8 cellular contexts compared by ENCODE assay signal in the genomic region with DNA sequence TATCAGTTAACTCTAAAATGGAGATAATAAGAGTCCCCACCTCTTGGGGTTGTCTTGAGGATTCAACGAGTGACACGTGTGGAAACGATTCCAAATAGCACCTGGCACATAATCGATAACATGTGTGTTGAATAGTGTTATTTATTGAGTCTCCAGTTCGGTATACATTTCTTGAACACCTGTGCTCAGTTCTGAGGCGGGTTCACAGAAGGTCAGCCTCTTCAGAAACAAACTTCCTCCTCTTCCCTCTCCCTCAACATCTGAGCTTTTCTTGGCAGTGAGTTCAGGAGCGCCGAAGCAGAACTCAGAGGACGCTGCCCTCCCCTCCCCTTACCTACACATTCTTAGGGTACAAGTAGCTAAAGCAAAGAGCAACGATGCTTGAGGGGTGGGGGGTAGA. TPM values are rescaled to one million over a fixed set of nuclear protein-coding genes. Genes with fewer than 3 reads are reported as not detected.
DNase-seq lines count a peak whose midpoint lies in the region; ATAC-seq and TF ChIP-seq lines count a peak whose summit lies in the region.

No MANE protein-coding gene starts in this region.

- H3K9me3 Mint-ChIP-seq in T-helper 1 cell treated with Interleukin-12 subunit alpha and Interleukin-12 subunit beta and Interleukin-4 antibody, amounts not matched to agents 30 μg/mL and 1 μg/mL, for 36 hours = no peaks in the 10 kb centered on the region
- no peaks in the 10 kb centered on the region for H3K9me3 Mint-ChIP-seq in activated CD8-positive, alpha-beta T cell treated with anti-CD3 and anti-CD28 coated beads for 36 hours
- no peaks in the 10 kb centered on the region for H3K9me3 Mint-ChIP-seq in immature natural killer cell

- H3K27ac Mint-ChIP-seq in T-helper 1 cell treated with Interleukin-12 subunit alpha and Interleukin-12 subunit beta and Interleukin-4 antibody, amounts not matched to agents 30 μg/mL and 1 μg/mL, for 36 hours = peak overlapping the region; percentile 69
- H3K27ac Mint-ChIP-seq in activated CD8-positive, alpha-beta T cell treated with anti-CD3 and anti-CD28 coated beads for 36 hours = peak overlapping the region; percentile 85
- peak overlapping the region; percentile 81 to 93 (median 90) for H3K27ac Mint-ChIP-seq in immature natural killer cell

- peak overlapping the region; percentile 87 for H3K4me3 Mint-ChIP-seq in T-helper 1 cell treated with Interleukin-12 subunit alpha and Interleukin-12 subunit beta and Interleukin-4 antibody, amounts not matched to agents 30 μg/mL and 1 μg/mL, for 36 hours
- peak overlapping the region; percentile 80 for H3K4me3 Mint-ChIP-seq in activated CD8-positive, alpha-beta T cell treated with anti-CD3 and anti-CD28 coated beads for 36 hours
- H3K4me3 Mint-ChIP-seq in immature natural killer cell = peak overlapping the region; percentile 85 to 90 (median 87)

- peaks cover 11% of the 10 kb centered on the region for H3K4me1 Mint-ChIP-seq in T-helper 1 cell treated with Interleukin-12 subunit alpha and Interleukin-12 subunit beta and Interleukin-4 antibody, amounts not matched to agents 30 μg/mL and 1 μg/mL, for 36 hours (ENCODE audit: low read depth)
- peaks cover 23% of the 10 kb centered on the region for H3K4me1 Mint-ChIP-seq in activated CD8-positive, alpha-beta T cell treated with anti-CD3 and anti-CD28 coated beads for 36 hours (ENCODE audit: low read depth)
- H3K4me1 Mint-ChIP-seq in immature natural killer cell = peaks cover 11 to 16% of the 10 kb centered on the region in 2 donors

- peak overlapping the region; percentile 72 to 79 (median 76) for H3K4me3 ChIP-seq in subcutaneous abdominal adipose tissue (ENCODE audit: low read depth in 1 of 5, low read length in 5 of 5)

- TF ChIP-seq CTCF in activated CD8-positive, alpha-beta T cell treated with anti-CD3 and anti-CD28 coated beads for 36 hours (IDR thresholded peaks at IDR 0.05) = no peak

- H3K36me3 Mint-ChIP-seq in T-helper 1 cell treated with Interleukin-12 subunit alpha and Interleukin-12 subunit beta and Interleukin-4 antibody, amounts not matched to agents 30 μg/mL and 1 μg/mL, for 36 hours (ENCODE audit: low read depth) = peaks cover 2% of the 10 kb centered on the region
- peaks cover 4% of the 10 kb centered on the region for H3K36me3 Mint-ChIP-seq in activated CD8-positive, alpha-beta T cell treated with anti-CD3 and anti-CD28 coated beads for 36 hours (ENCODE audit: low read depth)
- no peaks in the 10 kb centered on the region for H3K36me3 Mint-ChIP-seq in immature natural killer cell

- no peaks in the 10 kb centered on the region for H3K9me3 ChIP-seq in subcutaneous abdominal adipose tissue (ENCODE audit: control insufficient read depth in 5 of 5, low read length in 5 of 5)

- CTCF ChIA-PET in activated CD8-positive, alpha-beta T cell treated with anti-CD3 and anti-CD28 coated beads for 36 hours (lab: Charles Lee) = interaction anchor here (1.1 kb wide), 1 partner anchor 11 kb away, joined by 3 read pairs; no protein-coding TSS in a partner anchor

- H3K27me3 ChIP-seq in subcutaneous abdominal adipose tissue (ENCODE audit: control insufficient read depth in 5 of 5, insufficient read depth in 4 of 5, low read length in 5 of 5) = peaks cover 0 to 3% (median 0%) of the 10 kb centered on the region in 5 donors

- peak overlapping the region; percentile 78 for H3K27ac ChIP-seq in subcutaneous abdominal adipose tissue (ENCODE audit: low read depth, low read length)

- DNase-seq in T-helper 1 cell = no peak
- DNase-seq in activated CD8-positive, alpha-beta T cell treated with anti-CD3 and anti-CD28 coated beads for 36 hours = no peak
- no peak for DNase-seq in immature natural killer cell
- DNase-seq in LoVo (ENCODE audit: low spot score) = no peak
- DNase-seq in globus pallidus (ENCODE audit: low spot score) = no peak

- intact Hi-C loops in activated CD8-positive, alpha-beta T cell treated with anti-CD3 and anti-CD28 coated beads for 36 hours (cut with micrococcal nuclease) = no loop called here

- H3K9ac ChIP-seq in subcutaneous abdominal adipose tissue (ENCODE audit: low read length in 5 of 5) = peak overlapping the region; percentile 26 to 87 (median 52)

- ATAC-seq in activated CD8-positive, alpha-beta T cell treated with anti-CD3 and anti-CD28 coated beads for 36 hours = no peak
- ATAC-seq in HG03159 (IDR thresholded peaks at IDR 0.05; ENCODE audit: unreplicated experiment) = no peak

- POLR2A ChIA-PET in activated CD8-positive, alpha-beta T cell treated with anti-CD3 and anti-CD28 coated beads for 36 hours (lab: Charles Lee) = no interaction called here

- H3K4me1 ChIP-seq in subcutaneous abdominal adipose tissue (ENCODE audit: control insufficient read depth in 5 of 5, insufficient read depth in 5 of 5, low read length in 5 of 5) = peaks cover 1 to 37% (median 26%) of the 10 kb centered on the region in 5 donors

- H3K36me3 ChIP-seq in subcutaneous abdominal adipose tissue (ENCODE audit: control insufficient read depth in 5 of 5, insufficient read depth in 5 of 5, low read length in 5 of 5) = peaks cover 0 to 2% (median under 1%) of the 10 kb centered on the region in 5 donors

- no peaks in the 10 kb centered on the region for H3K27me3 Mint-ChIP-seq in T-helper 1 cell treated with Interleukin-12 subunit alpha and Interleukin-12 subunit beta and Interleukin-4 antibody, amounts not matched to agents 30 μg/mL and 1 μg/mL, for 36 hours (ENCODE audit: low read depth)
- H3K27me3 Mint-ChIP-seq in activated CD8-positive, alpha-beta T cell treated with anti-CD3 and anti-CD28 coated beads for 36 hours = no peaks in the 10 kb centered on the region
- peaks cover 3% of the 10 kb centered on the region in 3 donors for H3K27me3 Mint-ChIP-seq in immature natural killer cell (ENCODE audit: low read depth in 3 of 3)

RNA-seq across cellular contexts. Expression of gene PDHA1, which starts 0.9 kb away (rescaled TPM):
- 100 to 1,000 TPM; 259 to 261 TPM for total RNA-seq in activated CD8-positive, alpha-beta T cell treated with anti-CD3 and anti-CD28 coated beads for 36 hours
- 100 to 1,000 TPM in 2 of 3 donors, 10 to 100 TPM in 1; 66.6 to 117 (median 102) TPM for polyA plus RNA-seq in immature natural killer cell
